ENCODE assay signal across 24 cellular contexts in the genomic region with DNA sequence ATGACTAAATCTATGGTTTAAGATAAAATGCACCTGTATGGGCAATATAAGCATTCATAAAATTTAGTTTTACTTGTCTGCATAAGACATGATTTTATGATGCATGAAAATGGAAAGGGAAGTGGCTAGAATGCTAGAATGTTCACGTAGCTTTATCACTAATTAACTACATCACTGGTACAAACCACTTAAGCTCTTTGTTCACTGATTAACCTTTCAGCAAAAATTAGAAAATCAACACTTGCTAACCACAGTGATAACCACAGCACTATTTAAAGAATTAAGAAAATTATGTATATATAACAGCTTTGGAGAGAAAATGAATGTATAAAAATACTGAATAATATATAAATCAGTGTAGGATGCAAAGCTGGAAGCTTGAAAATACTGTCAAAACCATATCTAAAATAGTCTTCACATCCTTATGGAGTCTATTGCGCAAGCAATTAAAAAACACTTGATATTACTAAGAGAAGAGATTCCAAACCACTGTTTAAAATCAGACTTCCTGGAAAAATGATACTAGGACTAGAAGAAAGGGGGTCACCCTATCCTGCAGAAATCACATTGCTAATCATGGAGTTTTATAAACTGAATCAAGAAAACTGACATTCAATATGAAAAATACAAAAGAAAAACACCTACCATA. TPM values are rescaled to one million over a fixed set of nuclear protein-coding genes. Genes with fewer than 3 reads are reported as not detected.
DNase-seq lines count a peak whose midpoint lies in the region; ATAC-seq, FAIRE-seq and TF ChIP-seq lines count a peak whose summit lies in the region.
"Had no signal": no experiment of that assay in that cellular context is flagged by ENCODE, and none has a peak within 500 bp of the region (broad histone marks: within the 10 kb centered on the region; RNA-seq: fewer than 3 reads in every experiment).

No MANE protein-coding gene starts in this region.

- no peak for DNase-seq in A549 (ENCODE audit: low read depth in 1 of 2, low spot score in 1 of 2)
- peak; percentile 17 for DNase-seq in adipocyte (ENCODE audit: low read depth)
- DNase-seq in D341Med (ENCODE audit: low spot score): no peak
- DNase-seq in MV-4-11 (lab: John Stamatoyannopoulos, UW): no peak
- no peak for DNase-seq in HK-2 (ENCODE audit: unreplicated experiment)
- no peak for DNase-seq in SJCRH30
- DNase-seq: activated CD4-positive, alpha-beta memory T cell treated with anti-CD3 and anti-CD28 coated beads, Interleukin-2, amount 10 ng/mL, durations not matched to agents 7 days and 5 days; activated CD4-positive, CD25-positive, alpha-beta regulatory T cell; activated naive CD4-positive, alpha-beta T cell treated with anti-CD3 and anti-CD28 coated beads for 36 hours; activated T-cell treated with anti-CD3 and anti-CD28 coated beads, Interleukin-2, amount 50 U/mL, for 1 hour; KBM-7; left lung; NCI-H187; NCI-H345; posterior cingulate gyrus; SK-N-SH; stimulated activated CD4-positive, alpha-beta T cell treated with anti-CD3 and anti-CD28 coated beads, Interleukin-2, amount 100 ng/mL, for 48 hours; upper lobe of left lung had no signal

- H3K36me3 ChIP-seq in adipocyte (ENCODE audit: control insufficient read depth, insufficient read depth, low read length, severe bottlenecking) (no peaks in the 10 kb centered on the region), SJCRH30 (no peaks in the 10 kb centered on the region)
- H3K36me3 ChIP-seq: BLaER1 treated with 17β-estradiol and CSF1 and Interleukin-3, amounts not matched to agents 10 nM and 100 nM; left lung; upper lobe of left lung had no signal

- no peak for TF ChIP-seq CTCF in A549 (IDR thresholded peaks at IDR 0.05)

- no peak for TF ChIP-seq RAD21 in A549 (conservative IDR thresholded peaks at IDR 0.05 in 1 of 2, IDR thresholded peaks at IDR 0.05 in 1 of 2)

- 62% methylated on average over 2 of the region's 2 CpGs for WGBS in A549 (ENCODE audit: missing lambda C conversion rate)

- H3K27me3 ChIP-seq in adipocyte (replicated peaks; ENCODE audit: control insufficient read depth, insufficient read depth, low read length) (no peaks in the 10 kb centered on the region), SJCRH30 (no peaks in the 10 kb centered on the region)
- H3K27me3 ChIP-seq: BLaER1 treated with 17β-estradiol and CSF1 and Interleukin-3, amounts not matched to agents 10 nM and 100 nM; left lung; upper lobe of left lung had no signal

- ATAC-seq in A549: no peak
- peak; percentile 75 for ATAC-seq in GM19372 (IDR thresholded peaks at IDR 0.05; ENCODE audit: low read depth, unreplicated experiment)
- ATAC-seq in HG02981 (IDR thresholded peaks at IDR 0.05; ENCODE audit: unreplicated experiment): peak; percentile 69
- ATAC-seq: left lung, Panc1 had no signal

- H3K27ac ChIP-seq in A549: no peak overlapping the region
- H3K27ac ChIP-seq in SJCRH30: no peak overlapping the region
- H3K27ac ChIP-seq: BLaER1 treated with 17β-estradiol and CSF1 and Interleukin-3, amounts not matched to agents 10 nM and 100 nM; left lung; upper lobe of left lung had no signal

- TF ChIP-seq EP300 in A549 (IDR thresholded peaks at IDR 0.05): no peak

- H3K4me1 ChIP-seq in A549 (no peaks in the 10 kb centered on the region), adipocyte (ENCODE audit: control insufficient read depth, insufficient read depth, low read length) (no peaks in the 10 kb centered on the region), SJCRH30 (no peaks in the 10 kb centered on the region)
- H3K4me1 ChIP-seq: left lung, upper lobe of left lung had no signal

- H3K4me2 ChIP-seq in A549: no peak overlapping the region
- H3K4me2 ChIP-seq: SK-N-SH had no signal

- H3K9ac ChIP-seq in adipocyte (ENCODE audit: low read length): no peak overlapping the region
- H3K9ac ChIP-seq: BLaER1 treated with 17β-estradiol and CSF1 and Interleukin-3, amounts not matched to agents 10 nM and 100 nM; SK-N-SH had no signal

- POLR2A ChIA-PET in A549 (lab: Yijun Ruan, JAX): no interaction called here

- TF ChIP-seq POLR2A in A549 (IDR thresholded peaks at IDR 0.05; ENCODE audit: low read length): no peak

- no peak for FAIRE-seq in A549 (lab: Jason Lieb, UNC)

- no peak overlapping the region for H3K4me3 ChIP-seq in A549
- no peak overlapping the region for H3K4me3 ChIP-seq in adipocyte (ENCODE audit: low read length)
- no peak overlapping the region for H3K4me3 ChIP-seq in SJCRH30
- H3K4me3 ChIP-seq: BLaER1 treated with 17β-estradiol and CSF1 and Interleukin-3, amounts not matched to agents 10 nM and 100 nM; left lung; upper lobe of left lung had no signal

- CTCF ChIA-PET in A549 (lab: Yijun Ruan, JAX): no interaction called here

- H3K9me3 ChIP-seq in A549 (no peaks in the 10 kb centered on the region), adipocyte (ENCODE audit: control insufficient read depth, low read length) (peaks cover 3% of the 10 kb centered on the region), SJCRH30 (replicated peaks) (no peaks in the 10 kb centered on the region)
- H3K9me3 ChIP-seq: left lung, SK-N-SH, upper lobe of left lung had no signal

TF ChIP-seq in A549, 52 proteins besides CTCF, POLR2A, EP300 and RAD21:
- TF ChIP-seq JUN (IDR thresholded peaks at IDR 0.05) (no peak), CEBPB (IDR thresholded peaks at IDR 0.05) (peak; percentile 40 to 57; a peak in 3 of 4 replicates)

RNA-seq across cellular contexts. Expression of a gene that starts 51.9 kb away (rescaled TPM):
- polyA plus RNA-seq in A549 (2011; rRNA removed): 0.66 and 0.80 TPM in 2 replicates
- 0.05 and 0.12 TPM in 2 replicates for polyA plus RNA-seq in A549 (2012; cell fraction: cytosol; rRNA removed)
- polyA plus RNA-seq in A549 (2012; cell fraction: nucleus; rRNA removed): 0.02 and 0.11 TPM in 2 replicates
- polyA plus RNA-seq in A549 (2017; fragmentation: RNase III; extraction: RNeasy Plus Mini Kit Qiagen cat#74134 plus additional on column Dnase treatment): 0.31 to 0.48 TPM (median 0.37 TPM) in 3 replicates
- 0.12 and 0.19 TPM in 2 replicates for polyA minus RNA-seq in A549 (2011; rRNA and poly(A)+ RNA removed)
- 0.04 and 0.18 TPM in 2 replicates for total RNA-seq in SJCRH30 (2014; rRNA removed; shearing (Covaris generic))
- total RNA-seq: astrocyte, glomerular endothelial cell had no signal

Comparison
In these comparisons a context has a peak if more than half of its experiments do, and no peak if none do; other contexts are left out.
1. ATAC-seq: peak in GM19372 (single experiment) and HG02981 (single experiment); none in A549 (0 of 2).